ENCODE assay signal across 25 cellular contexts in the genomic region with DNA sequence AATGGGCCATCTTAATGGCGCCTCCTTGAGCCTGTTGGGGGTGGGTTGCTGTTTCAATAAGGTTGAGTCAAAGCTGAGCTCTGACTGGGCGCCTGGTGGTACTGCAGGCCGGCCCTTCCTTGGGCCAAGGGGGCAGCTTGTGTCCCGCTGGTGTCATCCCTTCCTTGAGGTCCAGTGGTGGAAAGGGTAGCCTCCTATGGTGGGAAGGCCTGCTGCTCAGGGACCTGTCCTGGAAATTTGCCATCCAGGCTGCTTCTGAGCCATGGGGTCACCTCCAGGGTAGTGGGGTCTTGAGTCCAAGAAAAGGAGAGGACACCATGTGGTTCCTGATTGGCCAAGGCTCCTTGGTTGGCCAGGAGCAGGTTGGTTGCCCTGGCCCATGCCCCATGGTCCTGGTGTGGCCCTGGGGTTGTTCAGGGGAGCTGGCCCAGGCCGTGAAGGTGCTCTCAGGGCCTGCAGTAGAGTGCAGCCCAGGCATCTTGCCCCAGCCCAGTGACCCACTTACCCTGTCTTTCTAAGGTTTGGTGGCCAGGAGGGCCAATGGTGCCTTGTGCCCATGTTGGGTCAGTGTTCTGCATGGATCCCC.
A peak's percentile ranks its signal among the peaks of the same experiment; 100 is the strongest.
DNase-seq lines count a peak whose midpoint lies in the region; ATAC-seq, FAIRE-seq and TF ChIP-seq lines count a peak whose summit lies in the region.
"Had no signal": no experiment of that assay in that cellular context is flagged by ENCODE, and none has a peak within 500 bp of the region (broad histone marks: within the 10 kb centered on the region; RNA-seq: fewer than 3 reads in every experiment).

No MANE protein-coding gene starts in this region.

- FAIRE-seq in GM12892 (lab: Jason Lieb, UNC) (no peak), pancreas (lab: Jason Lieb, UNC) (no peak)
- FAIRE-seq: HepG2, small intestine had no signal

- no peaks in the 10 kb centered on the region for H3K4me1 ChIP-seq in pancreas
- H3K4me1 ChIP-seq: uterus had no signal

- TF ChIP-seq POLR2A in GM12892 (IDR thresholded peaks at IDR 0.05; ENCODE audit: low read depth, low read length): no peak

- no peaks in the 10 kb centered on the region for H3K36me3 ChIP-seq in pancreas
- H3K36me3 ChIP-seq: uterus had no signal

- TF ChIP-seq CTCF in pancreas (IDR thresholded peaks at IDR 0.05): no peak

- no peaks in the 10 kb centered on the region for H3K27me3 ChIP-seq in pancreas
- H3K27me3 ChIP-seq: uterus had no signal

- no peak overlapping the region for H3K4me3 ChIP-seq in pancreas
- H3K4me3 ChIP-seq: uterus had no signal

- ATAC-seq in left ventricle myocardium superior (no peak), pancreas (no peak), GM21576 (IDR thresholded peaks at IDR 0.05; ENCODE audit: unreplicated experiment) (no peak), HG02588 (IDR thresholded peaks at IDR 0.05; ENCODE audit: unreplicated experiment) (no peak)
- ATAC-seq: activated T-helper 17 cell treated with anti-CD3 and anti-CD28 coated beads, Interleukin-2, amount 50 U/mL, for 72 hours; HCT116; HepG2; left lobe of liver; stimulated activated effector memory CD8-positive, alpha-beta T cell treated with anti-CD3 and anti-CD28 coated beads, Interleukin-12 subunit alpha, Interleukin-12 subunit beta, amount 100 ng/mL, for 72 hours had no signal

- 58 to 70% methylated on average over 5 of the region's 5 CpGs for WGBS in pancreas, 2 donors

- DNase-seq in 8988T (peak; percentile 6), GM12892 (ENCODE audit: insufficient read length) (peak; percentile 10), left ventricle myocardium superior (peak; percentile 8), pancreas (peak in 4 of 6 donors; percentile 2 to 38 (median 18)), T-helper 2 cell (no peak), germinal center (ENCODE audit: low spot score) (no peak)
- DNase-seq: activated CD4-positive, alpha-beta T cell treated with anti-CD3 and anti-CD28 coated beads for 48 hours; activated naive CD8-positive, alpha-beta T cell treated with anti-CD3 and anti-CD28 coated beads for 36 hours; Calu3; effector CD4-positive, alpha-beta T cell; NCI-H1048; NCI-H187; NCI-H748 treated with DMSO at 0.1 percent for 48 hours; SK-N-SH; small intestine had no signal

- intact Hi-C loops in left ventricle myocardium superior (cut with micrococcal nuclease): no loop called here
- intact Hi-C loops in pancreas (cut with DNase I): no loop called here

- H3K9me3 ChIP-seq in pancreas: no peaks in the 10 kb centered on the region
- H3K9me3 ChIP-seq: SK-N-SH, uterus had no signal

- no peak overlapping the region for H3K27ac ChIP-seq in pancreas
- H3K27ac ChIP-seq: C4-2B, epithelial cell of prostate, uterus had no signal

Comparison
In these comparisons a context has a peak if more than half of its experiments do, and no peak if none do; other contexts are left out.
1. DNase-seq: peak in 8988T (single experiment), GM12892 (single experiment), left ventricle myocardium superior (single experiment) and pancreas (4 of 6); none in T-helper 2 cell (0 of 5) and germinal center (single experiment).